Comparison of ENCODE assay signal across 8 cellular contexts in the genomic region with DNA sequence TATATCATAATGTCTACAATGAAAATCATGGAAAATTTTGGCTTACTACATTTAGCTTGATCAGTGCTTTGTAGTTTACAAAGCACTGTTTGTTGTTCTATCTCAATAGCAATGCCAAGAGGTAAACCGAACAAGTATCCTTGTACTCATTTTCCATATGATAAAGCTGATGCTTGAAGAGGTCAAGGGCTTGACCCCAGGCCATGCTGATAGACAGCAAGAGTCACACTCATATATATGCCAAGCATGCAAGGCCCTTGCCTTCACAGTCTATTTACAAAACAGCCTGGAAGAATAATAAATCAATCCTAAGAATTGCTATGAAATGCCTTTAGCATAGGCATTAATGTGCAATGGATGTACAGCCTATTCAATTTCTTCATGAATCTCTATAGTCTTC.
"Had no signal": no experiment of that assay in that cellular context is flagged by ENCODE, and none has a peak within 500 bp of the region (broad histone marks: within the 10 kb centered on the region; RNA-seq: fewer than 3 reads in every experiment).

No MANE protein-coding gene starts in this region.

- H3K9me3 ChIP-seq: HAP-1 had no signal

- DNase-seq: GM23248, GOT3, H7, HFFc6, KBM-7 had no signal

- H3K36me3 ChIP-seq: HAP-1 had no signal

- ATAC-seq: HCT116, HepG2 had no signal

- H3K4me3 ChIP-seq: GM23248, HAP-1 had no signal

- H3K4me1 ChIP-seq: HAP-1 had no signal

- H3K27ac ChIP-seq: GM23248 had no signal
